ENCODE assay signal across 7 cellular contexts in genomic region chr14:36553650-36554260, GRCh38. TPM values are rescaled to one million over a fixed set of nuclear protein-coding genes. Genes with fewer than 3 reads are reported as not detected.
DNase-seq lines count a peak whose midpoint lies in the region; ATAC-seq and TF ChIP-seq lines count a peak whose summit lies in the region.

No MANE protein-coding gene starts in this region.

- TF ChIP-seq CTCF in GM10266 (IDR thresholded peaks at IDR 0.05; ENCODE audit: control insufficient read depth, insufficient read depth, low read depth, missing control alignments) (peak; percentile 49), astrocyte of the spinal cord (IDR thresholded peaks at IDR 0.05; ENCODE audit: low read depth, low read length) (peak; percentile 74), kidney epithelial cell (IDR thresholded peaks at IDR 0.05; ENCODE audit: insufficient read depth, low read length, poor library complexity, severe bottlenecking) (peak; percentile 69)

- no peaks in the 10 kb centered on the region for H3K9me3 Mint-ChIP-seq in T-cell

- no peaks in the 10 kb centered on the region for H3K27me3 ChIP-seq in kidney epithelial cell (ENCODE audit: control insufficient read depth, insufficient read depth, low read length)

- ATAC-seq in HG03196 (IDR thresholded peaks at IDR 0.05; ENCODE audit: unreplicated experiment) (peak; percentile 58), GM19395 (IDR thresholded peaks at IDR 0.05; ENCODE audit: unreplicated experiment) (no peak), T-cell (replicated peaks in 1 of 4) (no peak)

- CTCF ChIA-PET in T-cell (lab: Charles Lee): interaction anchor here (0.5 to 1.9 kb wide), 11 partner anchors 10 to 965 kb away, joined by 3 to 9 read pairs (median 5); no protein-coding TSS in a partner anchor

- no peaks in the 10 kb centered on the region for H3K4me1 Mint-ChIP-seq in T-cell

- DNase-seq in GM10266 (ENCODE audit: extremely low spot score): peak; percentile 19
- peak; percentile 6 for DNase-seq in NCI-H226
- peak; percentile 57 for DNase-seq in astrocyte of the spinal cord (ENCODE audit: low read depth, low spot score)
- DNase-seq in kidney epithelial cell (ENCODE audit: low read depth): no peak
- no peak for DNase-seq in T-cell

- no peak overlapping the region for H3K4me3 ChIP-seq in astrocyte of the spinal cord (ENCODE audit: low read depth, low read length)
- no peak overlapping the region for H3K4me3 ChIP-seq in kidney epithelial cell (ENCODE audit: low read depth, low read length)

- H3K4me3 Mint-ChIP-seq in T-cell: no peak overlapping the region

- no peaks in the 10 kb centered on the region for H3K36me3 ChIP-seq in kidney epithelial cell (ENCODE audit: control insufficient read depth, insufficient read depth, low read length)

- no peak overlapping the region for H3K27ac Mint-ChIP-seq in T-cell

- no peaks in the 10 kb centered on the region for H3K36me3 Mint-ChIP-seq in T-cell

- in situ Hi-C loops in astrocyte of the spinal cord (cut with HindIII; ENCODE audit: low sequenced_read_pairs): no loop called here

- peaks cover 11 to 16% of the 10 kb centered on the region in 2 donors for H3K27me3 Mint-ChIP-seq in T-cell

- POLR2A ChIA-PET in T-cell (lab: Charles Lee): interaction anchor here (0.6 to 0.7 kb wide), 3 partner anchors 11 to 618 kb away, joined by 3 to 8 read pairs (median 7); no protein-coding TSS in a partner anchor

RNA-seq across cellular contexts. Expression of gene NKX2-8, which starts 28.7 kb away (rescaled TPM):
- total RNA-seq in kidney epithelial cell (not detected in 2 replicates), T-cell (not detected)

RNA-seq across cellular contexts. Expression of gene NKX2-1, which starts 33.7 kb away (rescaled TPM):
- not detected in 2 replicates for total RNA-seq in kidney epithelial cell
- total RNA-seq in T-cell: under 1 TPM in 3 of 5 donors, not detected in 2; 0.16 to 0.23 (median 0.16) TPM

Comparison
In these comparisons a context has a peak if more than half of its experiments do, and no peak if none do; other contexts are left out.
1. DNase-seq: peak in GM10266 (single experiment), NCI-H226 (single experiment) and astrocyte of the spinal cord (single experiment); none in kidney epithelial cell (single experiment) and T-cell (0 of 34).
2. Peak in every context shown above with its lines, with median percentiles within 50 percentile points of each other: CTCF ChIP-seq.